1 cellular context compared by ENCODE assay signal in genomic region chr17:49788443-49789277, GRCh38.
TF ChIP-seq lines count a peak whose summit lies in the region.

KAT7 (plus strand) TSS chr17:49788681; CDS start chr17:49788835, 154 bp downstream.

TF ChIP-seq in HepG2, 621 proteins besides CTCF, POLR2A, EP300 and RAD21 (continued from another document and continues in another):
- TF ChIP-seq HINFP (CRISPR knock-in tag; IDR thresholded peaks at IDR 0.05; ENCODE audit: low read depth) (peak; percentile 87; the same call in 1 of the 2 replicates), JARID2 (CRISPR knock-in tag; IDR thresholded peaks at IDR 0.05; ENCODE audit: insufficient replicate concordance) (peak; percentile 14), ATF6 (CRISPR knock-in tag; conservative IDR thresholded peaks at IDR 0.05) (peak; percentile 79; the same call in 1 of the 2 replicates), MAF1 (CRISPR knock-in tag; IDR thresholded peaks at IDR 0.05; ENCODE audit: borderline replicate concordance) (no peak), MLX (CRISPR knock-in tag; IDR thresholded peaks at IDR 0.05) (peak; percentile 77), ZNF430 (CRISPR knock-in tag; IDR thresholded peaks at IDR 0.05) (peak; percentile 52; the same call in 1 of the 2 replicates), HNF4G (IDR thresholded peaks at IDR 0.05; ENCODE audit: borderline replicate concordance, low read depth, low read length) (peak; percentile 50; the same call in 1 of the 2 replicates), HNF4G (CRISPR knock-in tag; IDR thresholded peaks at IDR 0.05; ENCODE audit: borderline replicate concordance, low read depth) (peak; percentile 86), KAT2B (IDR thresholded peaks at IDR 0.05; ENCODE audit: borderline replicate concordance, low read depth, low read length) (no peak), GATA4 (IDR thresholded peaks at IDR 0.05; ENCODE audit: borderline replicate concordance, low read depth) (0 out of 2 replicates have a peak, but pooled peaks have one; percentile 47), NFRKB (IDR thresholded peaks at IDR 0.05) (peak; percentile 82), NFE2 (CRISPR knock-in tag; IDR thresholded peaks at IDR 0.05) (no peak), ZNF749 (CRISPR knock-in tag; IDR thresholded peaks at IDR 0.05; ENCODE audit: borderline replicate concordance) (peak; percentile 82; the same call in 1 of the 2 replicates), ZNF205 (CRISPR knock-in tag; IDR thresholded peaks at IDR 0.05) (0 out of 2 replicates have a peak, but pooled peaks have one; percentile 52), ZFP36L2 (CRISPR knock-in tag; IDR thresholded peaks at IDR 0.05) (no peak), ZNF235 (CRISPR knock-in tag; IDR thresholded peaks at IDR 0.05; ENCODE audit: borderline replicate concordance) (no peak), PHB2 (IDR thresholded peaks at IDR 0.05; ENCODE audit: partially characterized antibody) (no peak), THRA (CRISPR knock-in tag; IDR thresholded peaks at IDR 0.05; ENCODE audit: borderline replicate concordance) (no peak), HMG20A (CRISPR knock-in tag; IDR thresholded peaks at IDR 0.05; ENCODE audit: borderline replicate concordance) (no peak), MIXL1 (CRISPR knock-in tag; IDR thresholded peaks at IDR 0.05) (peak; percentile 67), DMTF1 (CRISPR knock-in tag; IDR thresholded peaks at IDR 0.05) (no peak; the same call in 1 of the 2 replicates), KMT2A (CRISPR knock-in tag; IDR thresholded peaks at IDR 0.05) (peak; percentile 85), ZBTB39 (CRISPR knock-in tag; IDR thresholded peaks at IDR 0.05) (no peak), KLF11 (CRISPR knock-in tag; IDR thresholded peaks at IDR 0.05) (peak; percentile 87), TP53 (CRISPR knock-in tag; conservative IDR thresholded peaks at IDR 0.05) (0 out of 2 replicates have a peak, but pooled peaks have one; percentile 46), NCOA1 (CRISPR knock-in tag; IDR thresholded peaks at IDR 0.05) (no peak; the same call in 1 of the 2 replicates), SETDB1 (CRISPR knock-in tag; IDR thresholded peaks at IDR 0.05; ENCODE audit: borderline replicate concordance) (no peak), NR1H2 (CRISPR knock-in tag; IDR thresholded peaks at IDR 0.05; ENCODE audit: borderline replicate concordance, low read depth) (no peak), RBM39 (IDR thresholded peaks at IDR 0.05; ENCODE audit: low read depth, low read length, poor library complexity, severe bottlenecking) (peak; percentile 67), FOXC1 (CRISPR knock-in tag; IDR thresholded peaks at IDR 0.05; ENCODE audit: borderline replicate concordance) (peak; percentile 95), ZNF513 (CRISPR knock-in tag; conservative IDR thresholded peaks at IDR 0.05) (peak; percentile 77; the same call in 1 of the 2 replicates), HDAC6 (IDR thresholded peaks at IDR 0.05; ENCODE audit: low read depth, low read length) (no peak), KMT2B (CRISPR knock-in tag; IDR thresholded peaks at IDR 0.05) (peak; percentile 89), PAF1 (CRISPR knock-in tag; IDR thresholded peaks at IDR 0.05) (no peak), ZNF142 (CRISPR knock-in tag; IDR thresholded peaks at IDR 0.05) (peak; percentile 90), ZNF263 (CRISPR knock-in tag; IDR thresholded peaks at IDR 0.05) (peak; percentile 62; the same call in 1 of the 2 replicates), SNRNP70 (IDR thresholded peaks at IDR 0.05; ENCODE audit: low read depth, low read length) (no peak), ZNF740 (CRISPR knock-in tag; IDR thresholded peaks at IDR 0.05) (no peak), ZSCAN22 (CRISPR knock-in tag; IDR thresholded peaks at IDR 0.05) (no peak; the same call in 1 of the 2 replicates), IKZF5 (CRISPR knock-in tag; IDR thresholded peaks at IDR 0.05) (peak; percentile 70), GLI4 (CRISPR knock-in tag; IDR thresholded peaks at IDR 0.05; ENCODE audit: borderline replicate concordance) (peak; percentile 71; the same call in 1 of the 2 replicates), PHF8 (CRISPR knock-in tag; IDR thresholded peaks at IDR 0.05) (peak; percentile 98)
